ENCODE assay signal across 1 cellular context in the genomic region with DNA sequence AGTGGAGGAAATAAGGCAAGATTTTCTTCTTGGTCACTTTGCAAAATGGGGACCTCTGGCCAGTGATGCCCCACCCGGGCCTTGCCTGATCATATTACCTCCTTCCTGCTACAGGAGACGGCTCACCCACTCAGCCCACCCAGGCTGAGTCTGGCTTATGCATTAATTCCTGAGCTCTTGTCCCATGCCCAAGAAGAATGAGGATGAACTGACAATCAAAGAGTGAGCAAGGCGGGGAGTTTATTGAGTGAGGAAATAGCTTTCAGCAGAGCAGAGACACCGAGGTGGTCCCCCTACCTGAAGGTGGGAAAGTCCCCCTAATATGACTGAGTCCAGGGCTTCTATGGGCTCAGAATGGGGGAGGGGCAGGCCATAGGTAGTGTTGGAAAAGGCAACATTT.
TF ChIP-seq lines count a peak whose summit lies in the region.

No MANE protein-coding gene starts in this region.

TF ChIP-seq in IMR-90, 13 proteins besides CTCF, POLR2A, EP300 and RAD21:
- TF ChIP-seq, protein P1, sequence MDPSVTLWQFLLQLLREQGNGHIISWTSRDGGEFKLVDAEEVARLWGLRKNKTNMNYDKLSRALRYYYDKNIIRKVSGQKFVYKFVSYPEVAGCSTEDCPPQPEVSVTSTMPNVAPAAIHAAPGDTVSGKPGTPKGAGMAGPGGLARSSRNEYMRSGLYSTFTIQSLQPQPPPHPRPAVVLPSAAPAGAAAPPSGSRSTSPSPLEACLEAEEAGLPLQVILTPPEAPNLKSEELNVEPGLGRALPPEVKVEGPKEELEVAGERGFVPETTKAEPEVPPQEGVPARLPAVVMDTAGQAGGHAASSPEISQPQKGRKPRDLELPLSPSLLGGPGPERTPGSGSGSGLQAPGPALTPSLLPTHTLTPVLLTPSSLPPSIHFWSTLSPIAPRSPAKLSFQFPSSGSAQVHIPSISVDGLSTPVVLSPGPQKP (IDR thresholded peaks at IDR 0.05; ENCODE audit: borderline replicate concordance, low read depth, low read length) = no peak
- TF ChIP-seq, protein P2, sequence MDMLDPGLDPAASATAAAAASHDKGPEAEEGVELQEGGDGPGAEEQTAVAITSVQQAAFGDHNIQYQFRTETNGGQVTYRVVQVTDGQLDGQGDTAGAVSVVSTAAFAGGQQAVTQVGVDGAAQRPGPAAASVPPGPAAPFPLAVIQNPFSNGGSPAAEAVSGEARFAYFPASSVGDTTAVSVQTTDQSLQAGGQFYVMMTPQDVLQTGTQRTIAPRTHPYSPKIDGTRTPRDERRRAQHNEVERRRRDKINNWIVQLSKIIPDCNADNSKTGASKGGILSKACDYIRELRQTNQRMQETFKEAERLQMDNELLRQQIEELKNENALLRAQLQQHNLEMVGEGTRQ (IDR thresholded peaks at IDR 0.05; ENCODE audit: low read depth, low read length) = no peak
- no peak for TF ChIP-seq BHLHE40 (IDR thresholded peaks at IDR 0.05; ENCODE audit: low read depth, low read length)
- TF ChIP-seq SMC3 (IDR thresholded peaks at IDR 0.05; ENCODE audit: low read depth, low read length) = no peak
- no peak for TF ChIP-seq CEBPB (IDR thresholded peaks at IDR 0.05; ENCODE audit: low read depth, low read length)
- TF ChIP-seq MAZ (IDR thresholded peaks at IDR 0.05; ENCODE audit: borderline replicate concordance, low read depth, low read length) = no peak
